ENCODE assay signal across 8 cellular contexts in genomic region chr11:118659314-118659939, GRCh38. TPM values are rescaled to one million over a fixed set of nuclear protein-coding genes. Genes with fewer than 3 reads are reported as not detected.
A peak's percentile ranks its signal among the peaks of the same experiment; 100 is the strongest.
DNase-seq lines count a peak whose midpoint lies in the region; ATAC-seq and TF ChIP-seq lines count a peak whose summit lies in the region.

No MANE protein-coding gene starts in this region.

- H3K9me3 ChIP-seq in CD4-positive, alpha-beta T cell (ENCODE audit: control insufficient read depth, low read length), result no peaks in the 10 kb centered on the region

- no peak overlapping the region for H3K27ac ChIP-seq in CD4-positive, alpha-beta T cell (ENCODE audit: low read depth, low read length)

- no peak overlapping the region for H3K27ac Mint-ChIP-seq in CD4-positive, alpha-beta T cell
- no peak overlapping the region for H3K27ac Mint-ChIP-seq in activated T-helper 2 cell treated with anti-CD3 and anti-CD28 coated beads, Interferon-gamma antibody, Interleukin-2, Interleukin-4, amounts not matched to agents 10 μg/mL and 5 μg/mL and 100 μg/mL, durations not matched to agents 14 hours and 24 hours and 36 hours
- H3K27ac Mint-ChIP-seq in neural crest cell (ENCODE audit: unreplicated experiment), result no peak overlapping the region

- H3K4me3 Mint-ChIP-seq in CD4-positive, alpha-beta T cell, result no peak overlapping the region
- no peak overlapping the region for H3K4me3 Mint-ChIP-seq in activated T-helper 2 cell treated with anti-CD3 and anti-CD28 coated beads, Interferon-gamma antibody, Interleukin-2, Interleukin-4, amounts not matched to agents 10 μg/mL and 5 μg/mL and 100 μg/mL, durations not matched to agents 14 hours and 24 hours and 36 hours (ENCODE audit: low read depth)
- H3K4me3 Mint-ChIP-seq in neural crest cell, result peak overlapping the region; percentile 57

- H3K4me3 ChIP-seq in fibroblast of the aortic adventitia (ENCODE audit: low read depth, low read length), result no peak overlapping the region

- no peaks in the 10 kb centered on the region for H3K36me3 Mint-ChIP-seq in CD4-positive, alpha-beta T cell (ENCODE audit: low read depth)
- no peaks in the 10 kb centered on the region for H3K36me3 Mint-ChIP-seq in activated T-helper 2 cell treated with anti-CD3 and anti-CD28 coated beads, Interferon-gamma antibody, Interleukin-2, Interleukin-4, amounts not matched to agents 10 μg/mL and 5 μg/mL and 100 μg/mL, durations not matched to agents 14 hours and 24 hours and 36 hours (ENCODE audit: low read depth)
- no peaks in the 10 kb centered on the region for H3K36me3 Mint-ChIP-seq in neural crest cell (ENCODE audit: low read depth)

- CTCF ChIA-PET in CD4-positive, alpha-beta T cell (lab: Charles Lee), result interaction anchor here (0.5 to 1.4 kb wide), 14 partner anchors 20 to 339 kb away, joined by 3 to 4 read pairs (median 3); partner anchors contain the start of genes CENATAC and DDX6

- intact Hi-C loops in CD4-positive, alpha-beta T cell (cut with DNase I, micrococcal nuclease), result loop anchor here (1.0 to 5.0 kb wide), 5 partner anchors 62 to 512 kb away; partner anchors contain the start of gene UPK2 (in 2 of the 2)
- intact Hi-C loops in activated T-helper 2 cell treated with anti-CD3 and anti-CD28 coated beads, Interferon-gamma antibody, Interleukin-2, Interleukin-4, amounts not matched to agents 10 μg/mL and 5 μg/mL and 100 μg/mL, durations not matched to agents 14 hours and 24 hours and 36 hours (cut with micrococcal nuclease), result loop anchor here (1.0 kb wide), 1 partner anchor 64 kb away; no protein-coding TSS in a partner anchor

- DNase-seq in CD4-positive, alpha-beta T cell, result peak; percentile 80 to 91 (median 86)
- DNase-seq in M059J (ENCODE audit: low read depth) (peak; percentile 81), RPMI8226 (peak; percentile 94), fibroblast of the aortic adventitia (ENCODE audit: low read depth) (peak; percentile 72), neural crest cell (ENCODE audit: low read depth, low spot score) (peak; percentile 99)
- DNase-seq in activated T-helper 2 cell treated with anti-CD3 and anti-CD28 coated beads, Interferon-gamma antibody, Interleukin-2, Interleukin-4, amounts not matched to agents 10 μg/mL and 5 μg/mL and 100 μg/mL, durations not matched to agents 14 hours and 24 hours and 36 hours (ENCODE audit: low spot score), result peak; percentile 78
- DNase-seq in stimulated activated naive CD8-positive, alpha-beta T cell treated with anti-CD3 and anti-CD28 coated beads, Interleukin-15, Interleukin-2, amounts not matched to agents 100 U/mL and 50 U/mL, for 24 hours, result peak; percentile 96

- POLR2A ChIA-PET in CD4-positive, alpha-beta T cell (lab: Charles Lee), result interaction anchor here (0.6 to 0.8 kb wide), 2 partner anchors 380 to 906 kb away, joined by 3 read pairs; no protein-coding TSS in a partner anchor

- H3K4me1 Mint-ChIP-seq in CD4-positive, alpha-beta T cell (ENCODE audit: low read depth), result no peaks in the 10 kb centered on the region
- H3K4me1 Mint-ChIP-seq in activated T-helper 2 cell treated with anti-CD3 and anti-CD28 coated beads, Interferon-gamma antibody, Interleukin-2, Interleukin-4, amounts not matched to agents 10 μg/mL and 5 μg/mL and 100 μg/mL, durations not matched to agents 14 hours and 24 hours and 36 hours (ENCODE audit: low read depth), result peaks cover 3% of the 10 kb centered on the region
- peaks cover 33% of the 10 kb centered on the region for H3K4me1 Mint-ChIP-seq in neural crest cell

- H3K27me3 Mint-ChIP-seq in CD4-positive, alpha-beta T cell, result no peaks in the 10 kb centered on the region
- peaks cover 2% of the 10 kb centered on the region for H3K27me3 Mint-ChIP-seq in activated T-helper 2 cell treated with anti-CD3 and anti-CD28 coated beads, Interferon-gamma antibody, Interleukin-2, Interleukin-4, amounts not matched to agents 10 μg/mL and 5 μg/mL and 100 μg/mL, durations not matched to agents 14 hours and 24 hours and 36 hours (ENCODE audit: low read depth)
- peaks cover 2% of the 10 kb centered on the region for H3K27me3 Mint-ChIP-seq in neural crest cell (ENCODE audit: low read depth)

- TF ChIP-seq CTCF in CD4-positive, alpha-beta T cell (IDR thresholded peaks at IDR 0.05), result peak; percentile 94
- TF ChIP-seq CTCF in fibroblast of the aortic adventitia (IDR thresholded peaks at IDR 0.05; ENCODE audit: insufficient read depth, low read length) (peak; percentile 90), neural crest cell (conservative IDR thresholded peaks at IDR 0.05) (peak; percentile 93)

- no peaks in the 10 kb centered on the region for H3K27me3 ChIP-seq in CD4-positive, alpha-beta T cell (ENCODE audit: control insufficient read depth, insufficient read depth, low read length)

- no peaks in the 10 kb centered on the region for H3K9me3 Mint-ChIP-seq in CD4-positive, alpha-beta T cell
- H3K9me3 Mint-ChIP-seq in activated T-helper 2 cell treated with anti-CD3 and anti-CD28 coated beads, Interferon-gamma antibody, Interleukin-2, Interleukin-4, amounts not matched to agents 10 μg/mL and 5 μg/mL and 100 μg/mL, durations not matched to agents 14 hours and 24 hours and 36 hours, result no peaks in the 10 kb centered on the region
- H3K9me3 Mint-ChIP-seq in neural crest cell, result no peaks in the 10 kb centered on the region

- ATAC-seq in CD4-positive, alpha-beta T cell (ENCODE audit: poor library complexity), result peak; percentile 100
- ATAC-seq in GM21515 (IDR thresholded peaks at IDR 0.05; ENCODE audit: unreplicated experiment), result peak; percentile 71
- ATAC-seq in stimulated activated naive CD8-positive, alpha-beta T cell treated with anti-CD3 and anti-CD28 coated beads, Interleukin-15, Interleukin-2, amounts not matched to agents 100 U/mL and 50 U/mL, for 24 hours, result peak; percentile 97

RNA-seq across cellular contexts. Expression of gene TREH, which starts 20.0 kb away (rescaled TPM):
- total RNA-seq in CD4-positive, alpha-beta T cell, result not detected
- not detected in 2 replicates for total RNA-seq in M059J (2014; rRNA removed; shearing (Covaris generic))
- total RNA-seq in activated T-helper 2 cell treated with anti-CD3 and anti-CD28 coated beads, Interferon-gamma antibody, Interleukin-2, Interleukin-4, amounts not matched to agents 10 μg/mL and 5 μg/mL and 100 μg/mL, durations not matched to agents 14 hours and 24 hours and 36 hours, result not detected in 2 replicates
- total RNA-seq in fibroblast of the aortic adventitia (ENCODE audit: low replicate concordance) (not detected in 2 replicates), neural crest cell (not detected in 2 replicates)

RNA-seq across cellular contexts. Expression of gene PHLDB1, which starts 52.0 kb away (rescaled TPM):
- total RNA-seq in CD4-positive, alpha-beta T cell, result 1 to 10 TPM; 1.8 to 2.3 TPM
- 66.8 and 76.7 TPM in 2 replicates for total RNA-seq in M059J (2014; rRNA removed; shearing (Covaris generic))
- 2.1 and 2.2 TPM in 2 replicates for total RNA-seq in activated T-helper 2 cell treated with anti-CD3 and anti-CD28 coated beads, Interferon-gamma antibody, Interleukin-2, Interleukin-4, amounts not matched to agents 10 μg/mL and 5 μg/mL and 100 μg/mL, durations not matched to agents 14 hours and 24 hours and 36 hours
- 49.1 and 93.5 TPM in 2 replicates for total RNA-seq in fibroblast of the aortic adventitia (ENCODE audit: low replicate concordance)
- 108 and 120 TPM in 2 replicates for total RNA-seq in neural crest cell

Comparison
In these comparisons a context has a peak if more than half of its experiments do, and no peak if none do; other contexts are left out.
1. RNA of gene PHLDB1, which starts 52.0 kb away (total RNA-seq): 108 to 120 TPM in neural crest cell, 49.1 to 93.5 TPM in fibroblast of the aortic adventitia and 66.8 to 76.7 TPM in M059J; 1.8 to 2.3 TPM in CD4-positive, alpha-beta T cell and 2.1 to 2.2 TPM in activated T-helper 2 cell treated with anti-CD3 and anti-CD28 coated beads, Interferon-gamma antibody, Interleukin-2, Interleukin-4, amounts not matched to agents 10 μg/mL and 5 μg/mL and 100 μg/mL, durations not matched to agents 14 hours and 24 hours and 36 hours; every median in the first group is over 10 times any median in the second.
2. Peak in every context shown above with its lines, with median percentiles within 50 percentile points of each other: ATAC-seq, DNase-seq and CTCF ChIP-seq.